22 cellular contexts compared by ENCODE assay signal in the genomic region with DNA sequence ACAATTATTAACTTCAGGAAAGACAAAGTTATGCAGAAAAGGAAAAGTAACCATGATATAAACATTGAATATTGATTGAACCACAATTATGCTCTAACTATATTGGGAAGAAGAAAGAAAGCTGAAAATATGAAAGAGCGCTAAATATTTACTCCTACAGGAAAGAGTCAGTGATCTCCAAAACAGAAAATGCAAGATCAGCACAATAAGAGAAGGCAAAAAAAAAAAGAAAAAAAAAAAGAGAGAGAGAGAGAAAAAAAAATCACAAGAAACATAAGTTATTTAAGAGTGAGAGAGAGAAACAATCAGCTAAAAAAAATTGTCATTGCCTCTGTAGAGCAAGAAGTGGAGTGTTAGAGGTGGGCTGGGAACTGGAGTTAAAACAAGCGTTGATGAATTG. TPM values are rescaled to one million over a fixed set of nuclear protein-coding genes. Genes with fewer than 3 reads are reported as not detected.
A peak's percentile ranks its signal among the peaks of the same experiment; 100 is the strongest.
DNase-seq lines count a peak whose midpoint lies in the region; ATAC-seq, FAIRE-seq and TF ChIP-seq lines count a peak whose summit lies in the region.
"Had no signal": no experiment of that assay in that cellular context is flagged by ENCODE, and none has a peak within 500 bp of the region (broad histone marks: within the 10 kb centered on the region; RNA-seq: fewer than 3 reads in every experiment).

No MANE protein-coding gene starts in this region.

- H3K27me3 Mint-ChIP-seq in IgD-negative memory B cell, result no peaks in the 10 kb centered on the region
- no peaks in the 10 kb centered on the region for H3K27me3 Mint-ChIP-seq in glutamatergic neuron (ENCODE audit: unreplicated experiment)

- no peak for TF ChIP-seq RAD21 in HepG2 (CRISPR knock-in tag; IDR thresholded peaks at IDR 0.05)

- H3K36me3 Mint-ChIP-seq in IgD-negative memory B cell (peaks cover 2% of the 10 kb centered on the region), glutamatergic neuron (ENCODE audit: unreplicated experiment) (no peaks in the 10 kb centered on the region)

- H3K4me1 ChIP-seq in HepG2 (ENCODE audit: insufficient read depth, low read length) (no peaks in the 10 kb centered on the region), right lobe of liver (peaks cover 0 to 18% (median 0%) of the 10 kb centered on the region in 4 donors), mesenchymal stem cell (ENCODE audit: control insufficient read depth, insufficient read depth, low read depth, low read length) (no peaks in the 10 kb centered on the region)

- H2AK5ac ChIP-seq in mesenchymal stem cell (ENCODE audit: low read length, severe bottlenecking), result no peak overlapping the region

- no TSS peak for BruUV-seq in HepG2 (replicated peaks; lab: Mats Ljungman, UMichigan)

- TF ChIP-seq CTCF in HepG2 (CRISPR knock-in tag; IDR thresholded peaks at IDR 0.05) (no peak), right lobe of liver (IDR thresholded peaks at IDR 0.05) (peak in 1 of 4 donors; percentile 1), glutamatergic neuron (IDR thresholded peaks at IDR 0.05; ENCODE audit: partially characterized antibody, unreplicated experiment) (no peak)

- no peaks in the 10 kb centered on the region for H4K20me1 ChIP-seq in HepG2 (ENCODE audit: insufficient read depth, low read length)

- H2BK15ac ChIP-seq in mesenchymal stem cell (ENCODE audit: low read depth, poor library complexity, severe bottlenecking), result no peak overlapping the region

- H3K4me3 Mint-ChIP-seq in IgD-negative memory B cell (no peak overlapping the region), glutamatergic neuron (ENCODE audit: unreplicated experiment) (no peak overlapping the region)

- ATAC-seq in HepG2 (no peak), right lobe of liver (no peak), GM18873 (IDR thresholded peaks at IDR 0.05; ENCODE audit: low FRiP score, unreplicated experiment) (no peak)
- ATAC-seq: GM12878 had no signal

- peak overlapping the region in 2 of 3 donors; percentile 8 to 60 for H3K27ac Mint-ChIP-seq in IgD-negative memory B cell
- H3K27ac Mint-ChIP-seq in glutamatergic neuron (ENCODE audit: unreplicated experiment), result no peak overlapping the region

- H3K23ac ChIP-seq in mesenchymal stem cell (ENCODE audit: low read length in 2 of 2), result no peak overlapping the region

- no peak for TF ChIP-seq POLR2A in HepG2 (IDR thresholded peaks at IDR 0.05; ENCODE audit: insufficient read depth in 1 of 2, low read depth in 2 of 2, low read length in 2 of 2)
- no peak for TF ChIP-seq POLR2A in right lobe of liver (IDR thresholded peaks at IDR 0.05)

- no peak for DNase-seq in HepG2 (ENCODE audit: low spot score)
- no peak for DNase-seq in right lobe of liver
- DNase-seq in mesenchymal stem cell, result no peak
- DNase-seq in DMS53 treated with DMSO at 0.1 percent for 48 hours (lab: John Stamatoyannopoulos, UW; ENCODE audit: unreplicated experiment), result no peak
- no peak for DNase-seq in hippocampal formation (lab: John Stamatoyannopoulos, UW)
- DNase-seq in glutamatergic neuron, result no peak
- DNase-seq: 8988T, AML-193, C1 segment of cervical spinal cord, DMS79, HCEC 1CT, MG63, NCI-H1417, NCI-H187, NCI-H446 treated with DMSO at 0.1 percent for 48 hours, NCI-H526 treated with DMSO at 0.1 percent for 48 hours, OCI-M1 had no signal

- 97% methylated on average over 2 of the region's 2 CpGs for WGBS in HepG2 (ENCODE audit: low lambda C conversion rate)
- 79% methylated on average over 2 of the region's 2 CpGs for WGBS in right lobe of liver (ENCODE audit: insufficient coverage, low coverage, low lambda C conversion rate, missing lambda C conversion rate)
- WGBS in mesenchymal stem cell, result 100% methylated on average over 1 of the region's 2 CpGs

- H3K27me3 ChIP-seq in HepG2 (ENCODE audit: control insufficient read depth in 1 of 2, insufficient read depth in 2 of 2, low read length in 2 of 2) (no peaks in the 10 kb centered on the region), right lobe of liver (no peaks in the 10 kb centered on the region), mesenchymal stem cell (ENCODE audit: control insufficient read depth in 1 of 2, insufficient read depth in 1 of 2, low read length in 2 of 2) (no peaks in the 10 kb centered on the region)
- H3K27me3 ChIP-seq: MG63 had no signal

- H3K27ac ChIP-seq in HepG2 (ENCODE audit: extremely low read length, insufficient read depth, low read length), result no peak overlapping the region
- H3K27ac ChIP-seq in right lobe of liver, result no peak overlapping the region
- no peak overlapping the region for H3K27ac ChIP-seq in mesenchymal stem cell (ENCODE audit: low read length, poor library complexity, severe bottlenecking)

- H3K9me3 ChIP-seq in HepG2 (ENCODE audit: low read length) (no peaks in the 10 kb centered on the region), right lobe of liver (no peaks in the 10 kb centered on the region), mesenchymal stem cell (ENCODE audit: control insufficient read depth, low read length) (no peaks in the 10 kb centered on the region)
- H3K9me3 ChIP-seq: MG63 had no signal

- H3K4me2 ChIP-seq in HepG2 (ENCODE audit: low read depth, low read length), result no peak overlapping the region
- H3K4me2 ChIP-seq in mesenchymal stem cell (ENCODE audit: low read length, poor library complexity, severe bottlenecking), result no peak overlapping the region

- no peak overlapping the region for H3K14ac ChIP-seq in mesenchymal stem cell (ENCODE audit: low read length in 2 of 2)

- H3K4ac ChIP-seq in mesenchymal stem cell (ENCODE audit: low read depth in 1 of 2, low read length in 2 of 2), result no peak overlapping the region

- POLR2A ChIA-PET in HepG2 (lab: Yijun Ruan, JAX), result no interaction called here

- H3K79me1 ChIP-seq in mesenchymal stem cell (replicated peaks; ENCODE audit: low read length, poor library complexity, severe bottlenecking), result no peaks in the 10 kb centered on the region

- H3K36me3 ChIP-seq in HepG2 (replicated peaks in 1 of 2; ENCODE audit: control insufficient read depth in 1 of 2, insufficient read depth in 2 of 2, low read length in 2 of 2) (peaks cover 0 to 4% of the 10 kb centered on the region in 2 experiments; a peak in 1 of 5 replicates), right lobe of liver (peaks cover 0 to 6% (median 0%) of the 10 kb centered on the region in 4 donors), mesenchymal stem cell (ENCODE audit: control insufficient read depth in 1 of 2, insufficient read depth in 2 of 2, low read depth in 1 of 2, low read length in 2 of 2) (peaks cover 5 to 9% of the 10 kb centered on the region in 2 experiments)

- H3K9me3 Mint-ChIP-seq in IgD-negative memory B cell (no peaks in the 10 kb centered on the region), glutamatergic neuron (ENCODE audit: unreplicated experiment) (no peaks in the 10 kb centered on the region)

- no peak overlapping the region for H4K91ac ChIP-seq in mesenchymal stem cell (ENCODE audit: low read length)

- no peak overlapping the region for H2AFZ ChIP-seq in HepG2 (ENCODE audit: low read length)
- no peak overlapping the region for H2AFZ ChIP-seq in mesenchymal stem cell (ENCODE audit: low read depth, low read length)

- H3K18ac ChIP-seq in mesenchymal stem cell (ENCODE audit: low read depth in 1 of 2, low read length in 2 of 2), result no peak overlapping the region

- CTCF ChIA-PET in HepG2 (lab: Yijun Ruan, JAX; ENCODE audit: low intra/inter-chr PET ratio, low total read pairs), result no interaction called here

- TF ChIP-seq EP300 in HepG2 (IDR thresholded peaks at IDR 0.05; ENCODE audit: low read depth in 2 of 2, low read length in 2 of 2), result no peak
- TF ChIP-seq EP300 in HepG2 (CRISPR knock-in tag; IDR thresholded peaks at IDR 0.05; ENCODE audit: borderline replicate concordance), result no peak

- peak overlapping the region; percentile 19 for H2BK5ac ChIP-seq in mesenchymal stem cell (ENCODE audit: low read depth, low read length, poor library complexity, severe bottlenecking)

- in situ Hi-C loops in HepG2 (cut with HindIII; ENCODE audit: extremely low pct_ligation_motif_present, low pct_unique_long_range_greater_than_20kb), result no loop called here

- no peak overlapping the region for H2BK120ac ChIP-seq in mesenchymal stem cell (ENCODE audit: low read depth, low read length)

- H3K9ac ChIP-seq in HepG2 (ENCODE audit: insufficient read depth, low read depth, low read length) (no peak overlapping the region), mesenchymal stem cell (ENCODE audit: low read length) (no peak overlapping the region)

- H3K4me3 ChIP-seq in HepG2 (replicated peaks in 1 of 3; ENCODE audit: insufficient read depth in 1 of 3, low read depth in 2 of 3, low read length in 3 of 3) (no peak overlapping the region), right lobe of liver (no peak overlapping the region), mesenchymal stem cell (ENCODE audit: insufficient read depth in 1 of 2, low read depth in 1 of 2, low read length in 2 of 2) (no peak overlapping the region)
- H3K4me3 ChIP-seq: GM12878, MG63 had no signal

- H3K79me2 ChIP-seq in HepG2 (ENCODE audit: insufficient read depth, low read length), result no peaks in the 10 kb centered on the region

- no peak overlapping the region for H2BK12ac ChIP-seq in mesenchymal stem cell (ENCODE audit: low read length in 2 of 2)

- no peak overlapping the region for H4K8ac ChIP-seq in mesenchymal stem cell (ENCODE audit: low read length)

- no peak for FAIRE-seq in HepG2 (lab: Jason Lieb, UNC)
- FAIRE-seq: GM12878, HTR-8/SVneo, RCC 7860 had no signal

- intact Hi-C loops in HepG2 (cut with micrococcal nuclease; ENCODE audit: unreplicated experiment) (no loop called here), right lobe of liver (cut with DNase I) (no loop called here)

- H3K4me1 Mint-ChIP-seq in IgD-negative memory B cell, result peaks cover 1 to 8% (median 2%) of the 10 kb centered on the region in 3 donors
- no peaks in the 10 kb centered on the region for H3K4me1 Mint-ChIP-seq in glutamatergic neuron (ENCODE audit: low read depth, unreplicated experiment)

RNA-seq across cellular contexts. Expression of gene ELAC1, which starts 28.9 kb away (rescaled TPM):
- 3.6 TPM in 2 replicates for total RNA-seq in HepG2 (2016; rRNA removed; fragmentation: Illumina TruSeq; extraction: Trizol)
- total RNA-seq in HepG2 (2016; cell fraction: cytosol; rRNA removed; fragmentation: Illumina TruSeq; extraction: Trizol; ENCODE audit: low read depth), result 5.1 and 5.5 TPM in 2 replicates
- total RNA-seq in HepG2 (2016; cell fraction: insoluble cytoplasmic fraction; rRNA removed; fragmentation: Illumina TruSeq; extraction: Trizol), result 3.4 and 3.5 TPM in 2 replicates
- 6.5 and 7.0 TPM in 2 replicates for total RNA-seq in HepG2 (2016; cell fraction: membrane; rRNA removed; fragmentation: Illumina TruSeq; extraction: Trizol)
- total RNA-seq in HepG2 (2016; cell fraction: nucleus; rRNA removed; fragmentation: Illumina TruSeq; extraction: Trizol), result 3.0 and 3.6 TPM in 2 replicates
- polyA plus RNA-seq in HepG2 (2011; rRNA removed), result 1.3 and 1.9 TPM in 2 replicates
- polyA plus RNA-seq in HepG2 (2011; cell fraction: cytosol; rRNA removed), result 0.62 and 1.7 TPM in 2 replicates
- polyA plus RNA-seq in HepG2 (2011; cell fraction: nucleus; rRNA removed), result 0.69 and 1.3 TPM in 2 replicates
- polyA plus RNA-seq in HepG2 (2012), result 1.7 and 2.7 TPM in 2 replicates
- polyA plus RNA-seq in HepG2 (2016; cell fraction: cytosol; fragmentation: Illumina TruSeq; extraction: Trizol; ENCODE audit: low read depth), result 7.7 and 9.6 TPM in 2 replicates
- 5.6 and 6.1 TPM in 2 replicates for polyA plus RNA-seq in HepG2 (2016; cell fraction: insoluble cytoplasmic fraction; fragmentation: Illumina TruSeq; extraction: Trizol; ENCODE audit: low read depth)
- polyA plus RNA-seq in HepG2 (2016; cell fraction: membrane; fragmentation: Illumina TruSeq; extraction: Trizol; ENCODE audit: low read depth), result 6.7 and 8.1 TPM in 2 replicates
- 3.2 and 3.9 TPM in 2 replicates for polyA plus RNA-seq in HepG2 (2016; cell fraction: nucleus; fragmentation: Illumina TruSeq; extraction: Trizol; ENCODE audit: insufficient read depth, low read depth)
- polyA minus RNA-seq in HepG2 (2011; rRNA and poly(A)+ RNA removed; ENCODE audit: low replicate concordance), result 1.7 and 5.3 TPM in 2 replicates
- polyA minus RNA-seq in HepG2 (2011; cell fraction: cytosol; rRNA and poly(A)+ RNA removed), result 0.62 and 1.3 TPM in 2 replicates
- 9.8 and 11.6 TPM in 2 replicates for polyA minus RNA-seq in HepG2 (2011; cell fraction: nucleus; rRNA and poly(A)+ RNA removed)
- 1 to 10 TPM; 3.5 to 7.2 (median 4.4) TPM for total RNA-seq in right lobe of liver
- polyA plus RNA-seq in IgD-negative memory B cell, result 13.3 TPM
- 5.4 TPM for polyA plus RNA-seq in mesenchymal stem cell (2013, experiment 1 of 2)
- 5.6 TPM for polyA plus RNA-seq in mesenchymal stem cell (2013, experiment 2 of 2)
- 9.2 TPM for total RNA-seq in glutamatergic neuron (ENCODE audit: unreplicated experiment)

RNA-seq across cellular contexts. Expression of gene ME2, which starts 60.0 kb away (rescaled TPM):
- 20.6 and 28.2 TPM in 2 replicates for total RNA-seq in HepG2 (2016; rRNA removed; fragmentation: Illumina TruSeq; extraction: Trizol)
- 13.6 and 15.0 TPM in 2 replicates for total RNA-seq in HepG2 (2016; cell fraction: cytosol; rRNA removed; fragmentation: Illumina TruSeq; extraction: Trizol; ENCODE audit: low read depth)
- 21.0 and 30.5 TPM in 2 replicates for total RNA-seq in HepG2 (2016; cell fraction: insoluble cytoplasmic fraction; rRNA removed; fragmentation: Illumina TruSeq; extraction: Trizol)
- total RNA-seq in HepG2 (2016; cell fraction: membrane; rRNA removed; fragmentation: Illumina TruSeq; extraction: Trizol), result 21.4 and 23.9 TPM in 2 replicates
- 13.2 and 14.8 TPM in 2 replicates for total RNA-seq in HepG2 (2016; cell fraction: nucleus; rRNA removed; fragmentation: Illumina TruSeq; extraction: Trizol)
- polyA plus RNA-seq in HepG2 (2011; rRNA removed), result 12.1 and 17.3 TPM in 2 replicates
- 7.7 and 11.6 TPM in 2 replicates for polyA plus RNA-seq in HepG2 (2011; cell fraction: cytosol; rRNA removed)
- 4.9 and 7.0 TPM in 2 replicates for polyA plus RNA-seq in HepG2 (2011; cell fraction: nucleus; rRNA removed)
- 11.7 and 12.2 TPM in 2 replicates for polyA plus RNA-seq in HepG2 (2012)
- 7.1 and 7.3 TPM in 2 replicates for polyA plus RNA-seq in HepG2 (2016; cell fraction: cytosol; fragmentation: Illumina TruSeq; extraction: Trizol; ENCODE audit: low read depth)
- polyA plus RNA-seq in HepG2 (2016; cell fraction: insoluble cytoplasmic fraction; fragmentation: Illumina TruSeq; extraction: Trizol; ENCODE audit: low read depth), result 30.7 and 33.0 TPM in 2 replicates
- polyA plus RNA-seq in HepG2 (2016; cell fraction: membrane; fragmentation: Illumina TruSeq; extraction: Trizol; ENCODE audit: low read depth), result 14.4 and 14.9 TPM in 2 replicates
- 17.5 and 20.8 TPM in 2 replicates for polyA plus RNA-seq in HepG2 (2016; cell fraction: nucleus; fragmentation: Illumina TruSeq; extraction: Trizol; ENCODE audit: insufficient read depth, low read depth)
- 12.0 and 16.3 TPM in 2 replicates for polyA minus RNA-seq in HepG2 (2011; rRNA and poly(A)+ RNA removed; ENCODE audit: low replicate concordance)
- polyA minus RNA-seq in HepG2 (2011; cell fraction: cytosol; rRNA and poly(A)+ RNA removed), result 10.7 and 11.0 TPM in 2 replicates
- 10.8 and 13.3 TPM in 2 replicates for polyA minus RNA-seq in HepG2 (2011; cell fraction: nucleus; rRNA and poly(A)+ RNA removed)
- total RNA-seq in right lobe of liver, result 10 to 100 TPM; 12.3 to 32.4 (median 19.5) TPM
- polyA plus RNA-seq in IgD-negative memory B cell, result 44.9 TPM
- 23.3 TPM for polyA plus RNA-seq in mesenchymal stem cell (2013, experiment 1 of 2)
- 23.9 TPM for polyA plus RNA-seq in mesenchymal stem cell (2013, experiment 2 of 2)
- 41.9 TPM for total RNA-seq in glutamatergic neuron (ENCODE audit: unreplicated experiment)
